ENCODE assay signal across 4 cellular contexts in the genomic region with DNA sequence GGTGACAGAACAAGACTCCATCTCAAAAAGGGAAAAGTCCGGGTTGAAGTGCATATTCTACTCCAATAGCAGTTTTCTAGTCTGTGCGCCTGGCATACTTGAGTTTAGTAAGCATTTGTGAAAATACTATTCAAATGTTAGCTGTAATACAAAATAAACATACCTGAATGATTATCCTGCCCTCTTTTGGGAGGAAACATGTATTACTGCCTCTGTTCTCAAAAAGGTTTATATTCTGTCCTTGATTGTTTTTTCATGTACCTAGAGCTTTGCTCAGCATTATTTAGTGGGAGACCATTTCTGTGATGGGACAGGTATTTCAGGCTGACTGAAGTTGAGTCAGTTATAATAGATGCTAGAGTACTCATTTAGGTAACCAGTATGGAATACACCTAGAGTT. TPM values are rescaled to one million over a fixed set of nuclear protein-coding genes. Genes with fewer than 3 reads are reported as not detected.
"Had no signal": no experiment of that assay in that cellular context is flagged by ENCODE, and none has a peak within 500 bp of the region (broad histone marks: within the 10 kb centered on the region; RNA-seq: fewer than 3 reads in every experiment).

No MANE protein-coding gene starts in this region.

RNA-seq across cellular contexts. Expression of a gene that starts 25.9 kb away (rescaled TPM):
- total RNA-seq: activated CD4-positive, alpha-beta memory T cell treated with anti-CD3 and anti-CD28 coated beads for 36 hours; mesothelial cell of epicardium; neural crest cell; skeletal muscle tissue had no signal
